1 cellular context compared by ENCODE assay signal in genomic region chr15:38441130-38441519, GRCh38.
TF ChIP-seq lines count a peak whose summit lies in the region.

No MANE protein-coding gene starts in this region.

TF ChIP-seq in GM23338, 12 proteins besides CTCF, POLR2A, EP300 and RAD21 (continued from another document):
- TF ChIP-seq ZNF462 (CRISPR knock-in tag; IDR thresholded peaks at IDR 0.05) = no peak
- TF ChIP-seq ZNF114 (CRISPR knock-in tag; IDR thresholded peaks at IDR 0.05) = no peak
- no peak for TF ChIP-seq ZNF331 (CRISPR knock-in tag; IDR thresholded peaks at IDR 0.05; ENCODE audit: low read depth)
- no peak for TF ChIP-seq POLR2AphosphoS5 (IDR thresholded peaks at IDR 0.05; ENCODE audit: low read depth)
